Comparison of ENCODE assay signal across 8 cellular contexts in genomic region chr18:50268022-50268747, GRCh38.
DNase-seq lines count a peak whose midpoint lies in the region; ATAC-seq lines count a peak whose summit lies in the region.

No MANE protein-coding gene starts in this region.

- peak overlapping the region; percentile 24 to 73 (median 50); a peak in 18 of 22 replicates for H3K9ac ChIP-seq in BLaER1 treated with 17β-estradiol and CSF1 and Interleukin-3, amounts not matched to agents 10 nM and 100 nM

- peak overlapping the region in 6 of 11 experiments; percentile 5 to 58 (median 23); a peak in 8 of 22 replicates for H3K27ac ChIP-seq in BLaER1 treated with 17β-estradiol and CSF1 and Interleukin-3, amounts not matched to agents 10 nM and 100 nM

- peaks cover 19 to 35% (median 31%) of the 10 kb centered on the region in 10 experiments for H3K4me1 ChIP-seq in BLaER1 treated with 17β-estradiol and CSF1 and Interleukin-3, amounts not matched to agents 10 nM and 100 nM

- H3K36me3 ChIP-seq in BLaER1 treated with 17β-estradiol and CSF1 and Interleukin-3, amounts not matched to agents 10 nM and 100 nM: peaks cover 43 to 53% (median 47%) of the 10 kb centered on the region in 11 experiments

- H3K4me2 ChIP-seq in BLaER1 treated with 17β-estradiol and CSF1 and Interleukin-3, amounts not matched to agents 10 nM and 100 nM: peak overlapping the region; percentile 76 to 96 (median 89)

- H4K20me1 ChIP-seq in BLaER1 treated with 17β-estradiol and CSF1 and Interleukin-3, amounts not matched to agents 10 nM and 100 nM: peaks cover 2 to 38% (median 12%) of the 10 kb centered on the region in 11 experiments; a peak in 13 of 22 replicates

- peak; percentile 78 for ATAC-seq in HG03439 (IDR thresholded peaks at IDR 0.05; ENCODE audit: unreplicated experiment)

- DNase-seq in GM19240 (ENCODE audit: insufficient read length, low spot score) (peak; percentile 97), medulla oblongata (ENCODE audit: extremely low spot score) (peak; percentile 71), NCI-H2171 treated with DMSO at 0.1 percent for 48 hours (lab: John Stamatoyannopoulos, UW) (no peak)
- DNase-seq in activated CD4-positive, alpha-beta T cell treated with anti-CD3 and anti-CD28 coated beads, Interleukin-2, amount 50 U/mL, for 1 hour: peak; percentile 74
- peak; percentile 69 for DNase-seq in effector CD4-positive, alpha-beta T cell
- peak; percentile 62 for DNase-seq in stimulated activated CD8-positive, alpha-beta memory T cell treated with anti-CD3 and anti-CD28 coated beads, Interleukin-15, amount 100 ng/mL, for 24 hours (ENCODE audit: low read depth)

- no peaks in the 10 kb centered on the region for H3K27me3 ChIP-seq in BLaER1 treated with 17β-estradiol and CSF1 and Interleukin-3, amounts not matched to agents 10 nM and 100 nM

- H3K9me3 ChIP-seq in BLaER1 treated with 17β-estradiol and CSF1 and Interleukin-3, amounts not matched to agents 10 nM and 100 nM (replicated peaks in 1 of 11): no peaks in the 10 kb centered on the region

- H3K4me3 ChIP-seq in BLaER1 treated with 17β-estradiol and CSF1 and Interleukin-3, amounts not matched to agents 10 nM and 100 nM: peak overlapping the region; percentile 43 to 68 (median 53); a peak in 19 of 20 replicates
